Comparison of ENCODE assay signal across 8 cellular contexts in the genomic region with DNA sequence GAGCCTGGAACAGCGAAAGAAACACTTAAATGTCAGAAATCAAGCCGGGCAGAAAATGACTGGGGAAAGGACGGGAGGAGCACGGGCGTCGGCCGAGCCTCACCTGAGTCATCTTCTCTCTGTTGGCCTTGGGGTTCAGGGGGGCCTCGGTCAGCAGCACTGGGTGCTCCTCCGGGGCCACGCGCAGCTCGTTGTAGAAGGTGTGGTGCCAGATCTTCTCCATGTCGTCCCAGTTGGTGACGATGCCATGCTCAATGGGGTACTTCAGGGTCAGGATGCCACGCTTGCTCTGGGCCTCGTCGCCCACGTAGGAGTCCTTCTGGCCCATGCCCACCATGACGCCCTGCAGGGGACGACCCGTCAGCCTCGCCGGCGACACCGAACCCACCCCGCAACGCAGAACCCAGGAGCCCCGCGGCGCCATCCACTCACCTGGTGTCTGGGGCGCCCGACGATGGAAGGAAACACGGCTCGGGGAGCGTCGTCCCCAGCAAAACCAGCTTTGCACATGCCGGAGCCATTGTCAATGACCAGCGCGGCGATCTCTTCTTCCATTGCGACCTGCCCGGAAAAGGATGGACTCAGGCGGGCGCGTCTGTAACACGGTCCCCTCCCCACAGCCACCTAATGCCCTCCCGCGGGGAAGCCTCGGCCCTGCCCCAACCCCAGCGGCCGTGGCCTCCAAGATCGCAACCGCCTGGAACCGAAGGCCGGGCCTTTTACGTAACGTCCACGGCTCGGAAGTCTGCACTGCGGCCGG. TPM values are rescaled to one million over a fixed set of nuclear protein-coding genes. Genes with fewer than 3 reads are reported as not detected.
DNase-seq lines count a peak whose midpoint lies in the region; ATAC-seq and TF ChIP-seq lines count a peak whose summit lies in the region.

No MANE protein-coding gene starts in this region.

- peak; percentile 46 for DNase-seq in A172 (ENCODE audit: low spot score)
- DNase-seq in H7 = no peak
- DNase-seq in T-helper 2 cell treated with Interferon-gamma antibody and Interleukin-4, amounts not matched to agents 5 μg/mL and 100 μg/mL, for 36 hours (ENCODE audit: low spot score) = peak; percentile 40
- no peak for DNase-seq in upper lobe of right lung
- no peak for DNase-seq in GM13976 (ENCODE audit: low spot score)

- peak overlapping the region; percentile 99 for H3K4me3 ChIP-seq in H7 (ENCODE audit: insufficient read depth, low read depth, low read length)
- peak overlapping the region; percentile 82 to 93 for H3K4me3 ChIP-seq in duodenal mucosa (ENCODE audit: low read depth in 1 of 2, low read length in 2 of 2)
- H3K4me3 ChIP-seq in muscle layer of colon (ENCODE audit: low read depth in 1 of 2, low read length in 2 of 2) = peak overlapping the region; percentile 77 to 78
- peak overlapping the region; percentile 94 for H3K4me3 ChIP-seq in upper lobe of right lung

- ATAC-seq in upper lobe of right lung (peak; percentile 1), GM19324 (IDR thresholded peaks at IDR 0.05; ENCODE audit: low FRiP score, unreplicated experiment) (no peak)

- peak overlapping the region; percentile 94 for H3K27ac Mint-ChIP-seq in T-helper 2 cell treated with Interferon-gamma antibody and Interleukin-4, amounts not matched to agents 5 μg/mL and 100 μg/mL, for 36 hours

- peak overlapping the region; percentile 100 for H3K4me3 Mint-ChIP-seq in T-helper 2 cell treated with Interferon-gamma antibody and Interleukin-4, amounts not matched to agents 5 μg/mL and 100 μg/mL, for 36 hours

- peaks cover 3% of the 10 kb centered on the region for H3K27me3 Mint-ChIP-seq in T-helper 2 cell treated with Interferon-gamma antibody and Interleukin-4, amounts not matched to agents 5 μg/mL and 100 μg/mL, for 36 hours (ENCODE audit: low read depth)

- peaks cover 29% of the 10 kb centered on the region for H3K4me1 Mint-ChIP-seq in T-helper 2 cell treated with Interferon-gamma antibody and Interleukin-4, amounts not matched to agents 5 μg/mL and 100 μg/mL, for 36 hours (ENCODE audit: low read depth)

- intact Hi-C loops in upper lobe of right lung (cut with DNase I) = no loop called here

- H3K27ac ChIP-seq in duodenal mucosa (ENCODE audit: low read depth, low read length) (peak overlapping the region; percentile 91), muscle layer of colon (ENCODE audit: low read depth, low read length) (peak overlapping the region; percentile 90), upper lobe of right lung (peak overlapping the region; percentile 90)

- H3K27me3 ChIP-seq in H7 (ENCODE audit: control insufficient read depth, insufficient read depth, low read length) (no peaks in the 10 kb centered on the region), duodenal mucosa (ENCODE audit: control insufficient read depth in 1 of 2, insufficient read depth in 2 of 2, low read length in 2 of 2) (no peaks in the 10 kb centered on the region), muscle layer of colon (ENCODE audit: control insufficient read depth in 1 of 2, insufficient read depth in 2 of 2, low read length in 2 of 2) (no peaks in the 10 kb centered on the region), upper lobe of right lung (no peaks in the 10 kb centered on the region)

- H3K9me3 Mint-ChIP-seq in T-helper 2 cell treated with Interferon-gamma antibody and Interleukin-4, amounts not matched to agents 5 μg/mL and 100 μg/mL, for 36 hours = no peaks in the 10 kb centered on the region

- TF ChIP-seq CTCF in upper lobe of right lung (IDR thresholded peaks at IDR 0.05) (no peak), GM13976 (IDR thresholded peaks at IDR 0.05; ENCODE audit: borderline replicate concordance, control extremely low read depth, extremely low read depth, insufficient read depth, missing control alignments) (no peak)

- H3K9me3 ChIP-seq in duodenal mucosa (ENCODE audit: control insufficient read depth in 1 of 2, low read length in 2 of 2) (no peaks in the 10 kb centered on the region), muscle layer of colon (ENCODE audit: low read length) (no peaks in the 10 kb centered on the region), upper lobe of right lung (no peaks in the 10 kb centered on the region)

- H3K4me1 ChIP-seq in duodenal mucosa (ENCODE audit: control insufficient read depth in 1 of 2, insufficient read depth in 2 of 2, low read length in 2 of 2) (peaks cover 24 to 42% of the 10 kb centered on the region in 2 donors), muscle layer of colon (ENCODE audit: insufficient read depth, low read length) (peaks cover 19% of the 10 kb centered on the region), upper lobe of right lung (peaks cover 34% of the 10 kb centered on the region)

- H3K36me3 ChIP-seq in H7 (replicated peaks; ENCODE audit: control insufficient read depth, insufficient read depth, low read length) (peaks cover 25% of the 10 kb centered on the region), duodenal mucosa (ENCODE audit: control insufficient read depth in 1 of 2, insufficient read depth in 2 of 2, low read length in 2 of 2) (peaks cover 34 to 36% of the 10 kb centered on the region in 2 donors), muscle layer of colon (ENCODE audit: insufficient read depth, low read length) (peaks cover 38% of the 10 kb centered on the region), upper lobe of right lung (peaks cover 34% of the 10 kb centered on the region)

- in situ Hi-C loops in GM13976 (cut with MboI; ENCODE audit: low sequenced_read_pairs, unreplicated experiment) = no loop called here

- H3K36me3 Mint-ChIP-seq in T-helper 2 cell treated with Interferon-gamma antibody and Interleukin-4, amounts not matched to agents 5 μg/mL and 100 μg/mL, for 36 hours (ENCODE audit: low read depth) = peaks cover 47% of the 10 kb centered on the region

- peak overlapping the region; percentile 82 to 99 for H3K9ac ChIP-seq in duodenal mucosa (ENCODE audit: low read depth in 1 of 2, low read length in 2 of 2)
- H3K9ac ChIP-seq in muscle layer of colon (ENCODE audit: low read length) = peak overlapping the region; percentile 85

RNA-seq across cellular contexts. Expression of a gene that starts 0.6 kb away (rescaled TPM):
- 5,134 and 6,456 TPM in 2 replicates for total RNA-seq in A172 (2014; rRNA removed; shearing (Covaris generic))
- total RNA-seq in H7 (2014; rRNA removed; shearing (Covaris generic)) = 5,543 and 5,789 TPM in 2 replicates
- total RNA-seq in upper lobe of right lung = 2,193 TPM

RNA-seq across cellular contexts. Expression of a gene that starts 16.2 kb away (rescaled TPM):
- 0.81 and 1.7 TPM in 2 replicates for total RNA-seq in A172 (2014; rRNA removed; shearing (Covaris generic))
- total RNA-seq in H7 (2014; rRNA removed; shearing (Covaris generic)) = 0.33 TPM in 1 of 2 replicates, not detected in the other
- total RNA-seq in upper lobe of right lung = 3.6 TPM

RNA-seq across cellular contexts. Expression of a gene that starts 40.2 kb away (rescaled TPM):
- 29.7 and 39.9 TPM in 2 replicates for total RNA-seq in A172 (2014; rRNA removed; shearing (Covaris generic))
- total RNA-seq in H7 (2014; rRNA removed; shearing (Covaris generic)) = 40.4 and 46.6 TPM in 2 replicates
- 27.3 TPM for total RNA-seq in upper lobe of right lung

Comparison
In these comparisons a context has a peak if more than half of its experiments do, and no peak if none do; other contexts are left out.
1. DNase-seq: peak in A172 (single experiment) and T-helper 2 cell treated with Interferon-gamma antibody and Interleukin-4, amounts not matched to agents 5 μg/mL and 100 μg/mL, for 36 hours (single experiment); none in H7 (single experiment), upper lobe of right lung (single experiment) and GM13976 (single experiment).
2. Peak in every context shown above with its lines, with median percentiles within 50 percentile points of each other: H3K4me3 ChIP-seq and H3K27ac ChIP-seq.